Comparison of ENCODE assay signal across 16 cellular contexts in genomic region chr13:77579971-77580370, GRCh38. TPM values are rescaled to one million over a fixed set of nuclear protein-coding genes. Genes with fewer than 3 reads are reported as not detected.
"Had no signal": no experiment of that assay in that cellular context is flagged by ENCODE, and none has a peak within 500 bp of the region (broad histone marks: within the 10 kb centered on the region; RNA-seq: fewer than 3 reads in every experiment).

No MANE protein-coding gene starts in this region.

- H3K4me1 ChIP-seq: colonic mucosa, neural progenitor cell, pancreas, sigmoid colon, stomach had no signal

- H3K27ac ChIP-seq: cardiac muscle cell, colonic mucosa, neural progenitor cell, pancreas, sigmoid colon, stomach, thoracic aorta had no signal

- H3K4me3 Mint-ChIP-seq: activated CD8-positive, alpha-beta memory T cell treated with anti-CD3 and anti-CD28 coated beads, Interleukin-2, amount 10 ng/mL, durations not matched to agents 7 days and 5 days; neural progenitor cell had no signal

- H3K27ac Mint-ChIP-seq: activated CD8-positive, alpha-beta memory T cell treated with anti-CD3 and anti-CD28 coated beads, Interleukin-2, amount 10 ng/mL, durations not matched to agents 7 days and 5 days; neural progenitor cell had no signal

- H3K36me3 Mint-ChIP-seq: activated CD8-positive, alpha-beta memory T cell treated with anti-CD3 and anti-CD28 coated beads, Interleukin-2, amount 10 ng/mL, durations not matched to agents 7 days and 5 days; neural progenitor cell had no signal

- H3K4me2 ChIP-seq: neural progenitor cell had no signal

- DNase-seq: activated CD4-positive, alpha-beta T cell treated with anti-CD3 and anti-CD28 coated beads for 1 hour; activated CD4-positive, alpha-beta T cell treated with anti-CD3 and anti-CD28 coated beads, Interleukin-2, amount 50 U/mL, for 48 hours; activated CD8-positive, alpha-beta memory T cell treated with anti-CD3 and anti-CD28 coated beads, Interleukin-2, amount 10 ng/mL, durations not matched to agents 7 days and 5 days; activated effector memory CD4-positive, alpha-beta T cell treated with Interleukin-2 at 50 U/mL for 16 hours; activated naive CD4-positive, alpha-beta T cell treated with anti-CD3 and anti-CD28 coated beads, Interleukin-2, amount 50 U/mL, for 16 hours; activated T-cell treated with anti-CD3 and anti-CD28 coated beads, Interleukin-2, amount 50 U/mL, for 1 hour; colonic mucosa; pancreas; sigmoid colon; stimulated activated CD4-positive, alpha-beta T cell treated with anti-CD3 and anti-CD28 coated beads, Interleukin-1b, Interleukin-23, amount 100 ng/mL, for 48 hours; stomach; T1000 had no signal

- H3K9ac ChIP-seq: neural progenitor cell had no signal

- H3K9me3 Mint-ChIP-seq: neural progenitor cell had no signal

- H3K27me3 ChIP-seq: cardiac muscle cell, colonic mucosa, neural progenitor cell, pancreas, sigmoid colon had no signal

- H3K4me1 Mint-ChIP-seq: activated CD8-positive, alpha-beta memory T cell treated with anti-CD3 and anti-CD28 coated beads, Interleukin-2, amount 10 ng/mL, durations not matched to agents 7 days and 5 days; neural progenitor cell had no signal

- H3K9me3 ChIP-seq: colonic mucosa, pancreas, sigmoid colon, stomach, thoracic aorta had no signal

- H2AFZ ChIP-seq: neural progenitor cell had no signal

- H3K36me3 ChIP-seq: cardiac muscle cell, colonic mucosa, neural progenitor cell, pancreas, sigmoid colon, stomach, thoracic aorta had no signal

- H3K4me3 ChIP-seq: cardiac muscle cell, colonic mucosa, neural progenitor cell, pancreas, sigmoid colon, stomach, thoracic aorta had no signal

RNA-seq across cellular contexts. Expression of gene SCEL, which starts 44.5 kb away (rescaled TPM):
- polyA plus RNA-seq: cardiac muscle cell, urinary bladder had no signal
